1 cellular context compared by ENCODE assay signal in the genomic region with DNA sequence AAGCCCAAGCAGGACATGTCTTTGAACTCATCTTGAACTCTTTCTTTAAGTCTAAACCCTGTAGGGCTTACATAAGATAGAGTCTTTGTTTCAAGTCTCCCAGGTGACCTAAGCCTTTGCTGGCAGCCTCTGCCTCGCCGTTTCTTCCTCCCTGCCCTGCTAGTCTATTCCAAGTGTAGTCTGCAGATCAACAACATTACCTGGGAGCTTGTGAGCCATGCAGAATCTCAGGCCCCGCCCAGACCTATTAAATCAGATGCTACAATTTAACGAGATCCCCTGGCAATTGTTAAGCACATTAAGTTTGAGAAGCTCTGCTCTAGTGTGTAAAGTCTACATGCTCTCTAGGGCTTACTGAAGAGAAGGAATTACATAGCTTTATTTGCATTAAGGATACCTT.
TF ChIP-seq lines count a peak whose summit lies in the region.

No MANE protein-coding gene starts in this region.

TF ChIP-seq in GM23338, 12 proteins besides CTCF, POLR2A, EP300 and RAD21 (continued from another document):
- TF ChIP-seq, protein P1, sequence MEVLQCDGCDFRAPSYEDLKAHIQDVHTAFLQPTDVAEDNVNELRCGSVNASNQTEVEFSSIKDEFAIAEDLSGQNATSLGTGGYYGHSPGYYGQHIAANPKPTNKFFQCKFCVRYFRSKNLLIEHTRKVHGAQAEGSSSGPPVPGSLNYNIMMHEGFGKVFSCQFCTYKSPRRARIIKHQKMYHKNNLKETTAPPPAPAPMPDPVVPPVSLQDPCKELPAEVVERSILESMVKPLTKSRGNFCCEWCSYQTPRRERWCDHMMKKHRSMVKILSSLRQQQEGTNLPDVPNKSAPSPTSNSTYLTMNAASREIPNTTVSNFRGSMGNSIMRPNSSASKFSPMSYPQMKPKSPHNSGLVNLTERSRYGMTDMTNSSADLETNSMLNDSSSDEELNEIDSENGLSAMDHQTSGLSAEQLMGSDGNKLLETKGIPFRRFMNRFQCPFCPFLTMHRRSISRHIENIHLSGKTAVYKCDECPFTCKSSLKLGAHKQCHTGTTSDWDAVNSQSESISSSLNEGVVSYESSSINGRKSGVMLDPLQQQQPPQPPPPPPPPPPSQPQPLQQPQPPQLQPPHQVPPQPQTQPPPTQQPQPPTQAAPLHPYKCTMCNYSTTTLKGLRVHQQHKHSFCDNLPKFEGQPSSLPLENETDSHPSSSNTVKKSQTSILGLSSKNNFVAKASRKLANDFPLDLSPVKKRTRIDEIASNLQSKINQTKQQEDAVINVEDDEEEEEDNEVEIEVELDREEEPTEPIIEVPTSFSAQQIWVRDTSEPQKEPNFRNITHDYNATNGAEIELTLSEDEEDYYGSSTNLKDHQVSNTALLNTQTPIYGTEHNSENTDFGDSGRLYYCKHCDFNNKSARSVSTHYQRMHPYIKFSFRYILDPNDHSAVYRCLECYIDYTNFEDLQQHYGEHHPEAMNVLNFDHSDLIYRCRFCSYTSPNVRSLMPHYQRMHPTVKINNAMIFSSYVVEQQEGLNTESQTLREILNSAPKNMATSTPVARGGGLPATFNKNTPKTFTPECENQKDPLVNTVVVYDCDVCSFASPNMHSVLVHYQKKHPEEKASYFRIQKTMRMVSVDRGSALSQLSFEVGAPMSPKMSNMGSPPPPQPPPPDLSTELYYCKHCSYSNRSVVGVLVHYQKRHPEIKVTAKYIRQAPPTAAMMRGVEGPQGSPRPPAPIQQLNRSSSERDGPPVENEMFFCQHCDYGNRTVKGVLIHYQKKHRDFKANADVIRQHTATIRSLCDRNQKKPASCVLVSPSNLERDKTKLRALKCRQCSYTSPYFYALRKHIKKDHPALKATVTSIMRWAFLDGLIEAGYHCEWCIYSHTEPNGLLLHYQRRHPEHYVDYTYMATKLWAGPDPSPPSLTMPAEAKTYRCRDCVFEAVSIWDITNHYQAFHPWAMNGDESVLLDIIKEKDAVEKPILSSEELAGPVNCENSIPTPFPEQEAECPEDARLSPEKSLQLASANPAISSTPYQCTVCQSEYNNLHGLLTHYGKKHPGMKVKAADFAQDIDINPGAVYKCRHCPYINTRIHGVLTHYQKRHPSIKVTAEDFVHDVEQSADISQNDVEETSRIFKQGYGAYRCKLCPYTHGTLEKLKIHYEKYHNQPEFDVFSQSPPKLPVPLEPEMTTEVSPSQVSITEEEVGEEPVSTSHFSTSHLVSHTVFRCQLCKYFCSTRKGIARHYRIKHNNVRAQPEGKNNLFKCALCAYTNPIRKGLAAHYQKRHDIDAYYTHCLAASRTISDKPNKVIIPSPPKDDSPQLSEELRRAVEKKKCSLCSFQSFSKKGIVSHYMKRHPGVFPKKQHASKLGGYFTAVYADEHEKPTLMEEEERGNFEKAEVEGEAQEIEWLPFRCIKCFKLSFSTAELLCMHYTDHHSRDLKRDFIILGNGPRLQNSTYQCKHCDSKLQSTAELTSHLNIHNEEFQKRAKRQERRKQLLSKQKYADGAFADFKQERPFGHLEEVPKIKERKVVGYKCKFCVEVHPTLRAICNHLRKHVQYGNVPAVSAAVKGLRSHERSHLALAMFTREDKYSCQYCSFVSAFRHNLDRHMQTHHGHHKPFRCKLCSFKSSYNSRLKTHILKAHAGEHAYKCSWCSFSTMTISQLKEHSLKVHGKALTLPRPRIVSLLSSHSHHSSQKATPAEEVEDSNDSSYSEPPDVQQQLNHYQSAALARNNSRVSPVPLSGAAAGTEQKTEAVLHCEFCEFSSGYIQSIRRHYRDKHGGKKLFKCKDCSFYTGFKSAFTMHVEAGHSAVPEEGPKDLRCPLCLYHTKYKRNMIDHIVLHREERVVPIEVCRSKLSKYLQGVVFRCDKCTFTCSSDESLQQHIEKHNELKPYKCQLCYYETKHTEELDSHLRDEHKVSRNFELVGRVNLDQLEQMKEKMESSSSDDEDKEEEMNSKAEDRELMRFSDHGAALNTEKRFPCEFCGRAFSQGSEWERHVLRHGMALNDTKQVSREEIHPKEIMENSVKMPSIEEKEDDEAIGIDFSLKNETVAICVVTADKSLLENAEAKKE (CRISPR knock-in tag; IDR thresholded peaks at IDR 0.05) = no peak
- TF ChIP-seq EZH2 (IDR thresholded peaks at IDR 0.05; ENCODE audit: low read depth, unreplicated experiment) (no peak), JUNB (IDR thresholded peaks at IDR 0.05; ENCODE audit: unreplicated experiment) (no peak), POLR2AphosphoS5 (IDR thresholded peaks at IDR 0.05; ENCODE audit: low read depth) (no peak), EZH2phosphoT487 (IDR thresholded peaks at IDR 0.05; ENCODE audit: unreplicated experiment) (no peak)
